ENCODE assay signal across 13 cellular contexts in genomic region chr12:3252416-3252815, GRCh38.
DNase-seq lines count a peak whose midpoint lies in the region; ATAC-seq and TF ChIP-seq lines count a peak whose summit lies in the region.
"Had no signal": no experiment of that assay in that cellular context is flagged by ENCODE, and none has a peak within 500 bp of the region (broad histone marks: within the 10 kb centered on the region; RNA-seq: fewer than 3 reads in every experiment).

No MANE protein-coding gene starts in this region.

- H3K4me1 ChIP-seq in ovary (ENCODE audit: insufficient read depth) (peaks cover 17% of the 10 kb centered on the region), neural progenitor cell (peaks cover 13% of the 10 kb centered on the region)

- no peak overlapping the region for H3K9ac ChIP-seq in neural progenitor cell

- peak; percentile 77 for DNase-seq in AG20443 (ENCODE audit: low spot score)
- peak in 50 of 56 donors; percentile 6 to 79 (median 44) for DNase-seq in amygdala (lab: John Stamatoyannopoulos, UW)
- DNase-seq in Right ventricle myocardium superior = peak; percentile 93
- DNase-seq in ovary = peak; percentile 92 to 94 (median 94)
- no peak for DNase-seq in T-helper 2 cell treated with Interferon-gamma antibody and Interleukin-4, amounts not matched to agents 5 μg/mL and 100 μg/mL, for 36 hours (ENCODE audit: low spot score)
- no peak for DNase-seq in neural progenitor cell (ENCODE audit: low spot score)
- DNase-seq in HCEC 1CT = no peak
- no peak for DNase-seq in GF-D8 (lab: John Stamatoyannopoulos, UW)
- DNase-seq: activated T-cell treated with anti-CD3 and anti-CD28 coated beads, Interleukin-2, amount 50 U/mL, for 24 hours; mesendoderm; stimulated activated CD4-positive, alpha-beta T cell treated with anti-CD3 and anti-CD28 coated beads, Interleukin-4, amount 100 ng/mL, for 1 hour; T-helper 1 cell had no signal

- 9 to 12% (median 12%) methylated on average over 12 of the region's 12 CpGs for WGBS in ovary, 3 donors

- no peaks in the 10 kb centered on the region for H3K36me3 ChIP-seq in ovary
- H3K36me3 ChIP-seq in neural progenitor cell = no peaks in the 10 kb centered on the region

- no peaks in the 10 kb centered on the region for H3K9me3 Mint-ChIP-seq in T-helper 2 cell treated with Interferon-gamma antibody and Interleukin-4, amounts not matched to agents 5 μg/mL and 100 μg/mL, for 36 hours
- H3K9me3 Mint-ChIP-seq in neural progenitor cell = no peaks in the 10 kb centered on the region
- H3K9me3 Mint-ChIP-seq: activated T-cell treated with anti-CD3 and anti-CD28 coated beads, Interleukin-2, amount 50 U/mL, for 24 hours had no signal

- TF ChIP-seq EP300 in ovary (IDR thresholded peaks at IDR 0.05) = no peak

- intact Hi-C loops in Right ventricle myocardium superior (cut with DNase I) = no loop called here
- intact Hi-C loops in ovary (cut with DNase I) = no loop called here

- peaks cover 3% of the 10 kb centered on the region for H4K20me1 ChIP-seq in neural progenitor cell (ENCODE audit: low read depth)

- no peaks in the 10 kb centered on the region for H3K36me3 Mint-ChIP-seq in T-helper 2 cell treated with Interferon-gamma antibody and Interleukin-4, amounts not matched to agents 5 μg/mL and 100 μg/mL, for 36 hours (ENCODE audit: low read depth)
- no peaks in the 10 kb centered on the region for H3K36me3 Mint-ChIP-seq in neural progenitor cell

- H3K27me3 ChIP-seq in ovary (no peaks in the 10 kb centered on the region), neural progenitor cell (no peaks in the 10 kb centered on the region)

- no peaks in the 10 kb centered on the region for H3K79me2 ChIP-seq in neural progenitor cell (ENCODE audit: low read depth)

- H3K27me3 Mint-ChIP-seq in T-helper 2 cell treated with Interferon-gamma antibody and Interleukin-4, amounts not matched to agents 5 μg/mL and 100 μg/mL, for 36 hours (ENCODE audit: low read depth) = no peaks in the 10 kb centered on the region
- no peaks in the 10 kb centered on the region for H3K27me3 Mint-ChIP-seq in neural progenitor cell (ENCODE audit: insufficient read depth, low read depth)

- TF ChIP-seq CTCF in ovary (IDR thresholded peaks at IDR 0.05) = no peak
- TF ChIP-seq CTCF in neural progenitor cell (IDR thresholded peaks at IDR 0.05) = no peak

- no peak for TF ChIP-seq POLR2A in ovary (IDR thresholded peaks at IDR 0.05)

- peak; percentile 65 for ATAC-seq in Right ventricle myocardium superior (ENCODE audit: poor library complexity)

- no peak overlapping the region for H3K27ac Mint-ChIP-seq in T-helper 2 cell treated with Interferon-gamma antibody and Interleukin-4, amounts not matched to agents 5 μg/mL and 100 μg/mL, for 36 hours
- no peak overlapping the region for H3K27ac Mint-ChIP-seq in neural progenitor cell
- H3K27ac Mint-ChIP-seq: activated T-cell treated with anti-CD3 and anti-CD28 coated beads, Interleukin-2, amount 50 U/mL, for 24 hours; B cell had no signal

- H3K4me3 ChIP-seq in ovary (no peak overlapping the region), neural progenitor cell (no peak overlapping the region)

- no peak overlapping the region for H2AFZ ChIP-seq in neural progenitor cell (replicated peaks)

- H3K4me3 Mint-ChIP-seq in T-helper 2 cell treated with Interferon-gamma antibody and Interleukin-4, amounts not matched to agents 5 μg/mL and 100 μg/mL, for 36 hours = no peak overlapping the region
- H3K4me3 Mint-ChIP-seq in neural progenitor cell = no peak overlapping the region
- H3K4me3 Mint-ChIP-seq: activated T-cell treated with anti-CD3 and anti-CD28 coated beads, Interleukin-2, amount 50 U/mL, for 24 hours; B cell had no signal

- H3K9me3 ChIP-seq in ovary (no peaks in the 10 kb centered on the region), neural progenitor cell (ENCODE audit: low read depth) (no peaks in the 10 kb centered on the region)

- H3K4me2 ChIP-seq in neural progenitor cell = no peak overlapping the region

- no peaks in the 10 kb centered on the region for H3F3A ChIP-seq in neural progenitor cell (ENCODE audit: low read depth)

- H3K4me1 Mint-ChIP-seq in T-helper 2 cell treated with Interferon-gamma antibody and Interleukin-4, amounts not matched to agents 5 μg/mL and 100 μg/mL, for 36 hours (ENCODE audit: low read depth) = peaks cover 4% of the 10 kb centered on the region
- peaks cover 46% of the 10 kb centered on the region for H3K4me1 Mint-ChIP-seq in neural progenitor cell

- peak overlapping the region in 1 of 2 donors; percentile 39 for H3K27ac ChIP-seq in ovary
- no peak overlapping the region for H3K27ac ChIP-seq in neural progenitor cell

Comparison
In these comparisons a context has a peak if more than half of its experiments do, and no peak if none do; other contexts are left out.
1. DNase-seq: peak in AG20443 (single experiment), amygdala (50 of 56), Right ventricle myocardium superior (single experiment) and ovary (5 of 5); none in T-helper 2 cell treated with Interferon-gamma antibody and Interleukin-4, amounts not matched to agents 5 μg/mL and 100 μg/mL, for 36 hours (single experiment), neural progenitor cell (single experiment), HCEC 1CT (single experiment) and GF-D8 (single experiment).